In the genomic region with DNA sequence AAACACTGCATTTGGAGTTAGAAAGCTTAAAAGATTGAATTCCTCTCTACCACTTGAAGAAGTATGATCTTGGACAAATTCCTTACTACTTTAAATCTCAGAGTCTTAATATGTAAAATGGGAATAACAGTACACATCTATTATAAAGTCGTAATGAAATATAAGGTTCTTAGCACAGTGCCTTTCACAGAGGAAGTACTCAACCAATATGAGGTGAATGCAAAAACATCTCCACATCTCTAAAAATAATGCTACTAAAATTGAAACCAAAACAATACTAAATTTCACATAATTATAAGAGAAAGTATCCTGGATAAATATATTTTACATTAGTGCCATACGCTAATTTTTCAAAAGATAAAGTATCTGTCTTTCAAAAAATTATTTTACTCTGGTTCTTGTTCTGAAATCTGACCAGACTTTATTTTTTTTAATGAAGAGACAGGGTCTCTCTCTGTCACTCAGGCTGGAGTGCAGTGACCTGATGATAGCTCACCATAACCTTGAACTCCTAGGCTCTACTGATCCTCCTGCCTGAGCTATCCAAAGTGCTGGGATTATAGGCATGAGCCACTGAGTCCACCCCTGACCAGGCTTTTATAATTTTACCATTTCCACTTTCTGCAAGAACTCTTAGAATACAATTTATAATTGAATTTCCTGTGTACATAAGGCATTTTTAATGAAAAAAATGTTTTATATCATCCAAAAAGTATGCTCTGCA, we compare ENCODE assay signal across 29 cellular contexts. TPM values are rescaled to one million over a fixed set of nuclear protein-coding genes. Genes with fewer than 3 reads are reported as not detected.
DNase-seq lines count a peak whose midpoint lies in the region; ATAC-seq, FAIRE-seq and TF ChIP-seq lines count a peak whose summit lies in the region.
"Had no signal": no experiment of that assay in that cellular context is flagged by ENCODE, and none has a peak within 500 bp of the region (broad histone marks: within the 10 kb centered on the region; RNA-seq: fewer than 3 reads in every experiment).

No MANE protein-coding gene starts in this region.

- H3K27me3 Mint-ChIP-seq in natural killer cell (ENCODE audit: low read depth in 2 of 2): peaks cover 7 to 24% of the 10 kb centered on the region in 2 donors
- peaks cover 3 to 13% of the 10 kb centered on the region in 2 donors for H3K27me3 Mint-ChIP-seq in natural killer cell treated with Interleukin-12 subunit alpha and Interleukin-12 subunit beta and Interleukin-15 and Interleukin-18, amount 100 ng/mL, for 72 hours
- H3K27me3 Mint-ChIP-seq: CD4-positive, alpha-beta memory T cell had no signal

- H3K4me2 ChIP-seq in GM12878 (ENCODE audit: control insufficient read depth, insufficient read depth): 0 out of 2 replicates have a peak overlapping the region, but pooled peaks have one; percentile 7
- H3K4me2 ChIP-seq: A549 had no signal

- H3K27me3 ChIP-seq in GM12878 (replicated peaks in 1 of 2; ENCODE audit: control insufficient read depth in 2 of 2, insufficient read depth in 2 of 2, low read length in 1 of 2): no peaks in the 10 kb centered on the region
- H3K27me3 ChIP-seq: MG63 had no signal

- no peak overlapping the region for H3K27ac ChIP-seq in GM12878 (ENCODE audit: control insufficient read depth, insufficient read depth)
- H3K27ac ChIP-seq: A549 had no signal

- no peak for TF ChIP-seq POLR2A in GM12878 (IDR thresholded peaks at IDR 0.05; ENCODE audit: low read depth, low read length)

- H3K27ac Mint-ChIP-seq in natural killer cell: peak overlapping the region; percentile 3 to 69
- peak overlapping the region in 1 of 2 donors; percentile 27 for H3K27ac Mint-ChIP-seq in natural killer cell treated with Interleukin-12 subunit alpha and Interleukin-12 subunit beta and Interleukin-15 and Interleukin-18, amount 100 ng/mL, for 72 hours
- H3K27ac Mint-ChIP-seq: T-helper 17 cell had no signal

- DNase-seq in natural killer cell: no peak
- no peak for DNase-seq in natural killer cell treated with Interleukin-12 subunit alpha and Interleukin-12 subunit beta and Interleukin-15 and Interleukin-18, amount 100 ng/mL, for 72 hours (ENCODE audit: low spot score)
- no peak for DNase-seq in GM12878 (ENCODE audit: low read depth, low spot score)
- DNase-seq in NCI-H1436 (lab: John Stamatoyannopoulos, UW): no peak
- DNase-seq: AML-193; C1 segment of cervical spinal cord; CD4-positive, alpha-beta memory T cell; DMS 273 treated with DMSO at 0.1 percent for 48 hours; DMS79; EL; GDM1; KG1; MG63; NCI-H1694; NCI-H2029 treated with DMSO at 0.1 percent for 48 hours; NCI-H446 treated with DMSO at 0.1 percent for 48 hours; NCI-H526; RPMI8226; SHP77 treated with DMSO at 0.1 percent for 48 hours; SW 1271; T-helper 17 cell had no signal

- CTCF ChIA-PET in GM12878 (lab: Yijun Ruan, JAX): no interaction called here

- ATAC-seq in natural killer cell (peak in 2 of 3 donors; percentile 40 to 54), GM21723 (IDR thresholded peaks at IDR 0.05; ENCODE audit: unreplicated experiment) (peak; percentile 72), GM12878 (no peak), HG03439 (IDR thresholded peaks at IDR 0.05; ENCODE audit: unreplicated experiment) (no peak), HG03342 (IDR thresholded peaks at IDR 0.05; ENCODE audit: unreplicated experiment) (no peak)
- no peak for ATAC-seq in natural killer cell treated with Interleukin-12 subunit alpha and Interleukin-12 subunit beta and Interleukin-15 and Interleukin-18, amount 100 ng/mL, for 72 hours
- ATAC-seq: A549, HCT116, T-helper 17 cell had no signal

- no peak overlapping the region for H3K9ac ChIP-seq in GM12878 (ENCODE audit: control insufficient read depth, insufficient read depth, low read length)

- peak overlapping the region; percentile 12; the same call in 1 of the 2 replicates for H2AFZ ChIP-seq in GM12878 (ENCODE audit: control insufficient read depth, low read depth, low read length)

- H3K36me3 Mint-ChIP-seq in natural killer cell: no peaks in the 10 kb centered on the region
- H3K36me3 Mint-ChIP-seq in natural killer cell treated with Interleukin-12 subunit alpha and Interleukin-12 subunit beta and Interleukin-15 and Interleukin-18, amount 100 ng/mL, for 72 hours: no peaks in the 10 kb centered on the region
- H3K36me3 Mint-ChIP-seq: CD4-positive, alpha-beta memory T cell had no signal

- TF ChIP-seq CTCF in natural killer cell (IDR thresholded peaks at IDR 0.05) (no peak), GM12878 (IDR thresholded peaks at IDR 0.05 in 2 of 3, conservative IDR thresholded peaks at IDR 0.05 in 1 of 3; ENCODE audit: control insufficient read depth in 2 of 3, extremely low read depth in 1 of 3, insufficient read depth in 1 of 3, low read depth in 3 of 3, low read length in 3 of 3) (no peak)

- H3K4me1 Mint-ChIP-seq in natural killer cell: peaks cover 7 to 11% of the 10 kb centered on the region in 2 donors
- peaks cover 4 to 6% of the 10 kb centered on the region in 2 donors for H3K4me1 Mint-ChIP-seq in natural killer cell treated with Interleukin-12 subunit alpha and Interleukin-12 subunit beta and Interleukin-15 and Interleukin-18, amount 100 ng/mL, for 72 hours (ENCODE audit: low read depth in 2 of 2)

- H3K4me1 ChIP-seq in GM12878 (ENCODE audit: control insufficient read depth, insufficient read depth, low read length): peaks cover 6% of the 10 kb centered on the region; the same call in 1 of the 2 replicates

- no peak for FAIRE-seq in GM12878 (lab: Jason Lieb, UNC)
- FAIRE-seq: A549, GM12891, H1, HTR-8/SVneo had no signal

- no peaks in the 10 kb centered on the region for H3K9me3 Mint-ChIP-seq in natural killer cell
- no peaks in the 10 kb centered on the region for H3K9me3 Mint-ChIP-seq in natural killer cell treated with Interleukin-12 subunit alpha and Interleukin-12 subunit beta and Interleukin-15 and Interleukin-18, amount 100 ng/mL, for 72 hours

- in situ Hi-C loops in GM12878 (cut with MboI): no loop called here

- H3K36me3 ChIP-seq in GM12878 (ENCODE audit: control insufficient read depth in 2 of 2, insufficient read depth in 2 of 2, low read length in 1 of 2): no peaks in the 10 kb centered on the region
- H3K36me3 ChIP-seq: MG63 had no signal

- intact Hi-C loops in natural killer cell (cut with micrococcal nuclease): no loop called here
- intact Hi-C loops in GM12878 (cut with micrococcal nuclease; ENCODE audit: unreplicated experiment): no loop called here

- WGBS in GM12878 (ENCODE audit: insufficient coverage, insufficient replicate concordance, low lambda C conversion rate, missing lambda C conversion rate): 31% methylated on average over 2 of the region's 2 CpGs

- POLR2A ChIA-PET in GM12878 (lab: Charles Lee): no interaction called here

- RAD21 ChIA-PET in GM12878 (lab: Charles Lee; ENCODE audit: unreplicated experiment): interaction anchor here (0.5 kb wide), 1 partner anchor 705 kb away, joined by 4 read pairs; no protein-coding TSS in a partner anchor

- no peak overlapping the region for H3K4me3 ChIP-seq in GM12878
- H3K4me3 ChIP-seq: A549, MG63 had no signal

- H3K79me2 ChIP-seq in GM12878 (ENCODE audit: control insufficient read depth, insufficient read depth, low read length): no peaks in the 10 kb centered on the region

- no TSS peak for BruUV-seq in GM12878 (replicated peaks; lab: Mats Ljungman, UMichigan)

- H3K4me3 Mint-ChIP-seq in natural killer cell: no peak overlapping the region
- no peak overlapping the region for H3K4me3 Mint-ChIP-seq in natural killer cell treated with Interleukin-12 subunit alpha and Interleukin-12 subunit beta and Interleukin-15 and Interleukin-18, amount 100 ng/mL, for 72 hours
- H3K4me3 Mint-ChIP-seq: CD4-positive, alpha-beta memory T cell; T-helper 17 cell had no signal

- TF ChIP-seq RAD21 in GM12878 (IDR thresholded peaks at IDR 0.05; ENCODE audit: insufficient read depth, low read depth, low read length): no peak

- SMC1A ChIA-PET in GM12878 (lab: Charles Lee; ENCODE audit: uncharacterized antibody, unreplicated experiment): no interaction called here

- no peak for TF ChIP-seq EP300 in GM12878 (IDR thresholded peaks at IDR 0.05; ENCODE audit: borderline replicate concordance in 1 of 2, control insufficient read depth in 1 of 2, low read depth in 2 of 2, low read length in 2 of 2)

- H3K9me3 ChIP-seq in GM12878 (replicated peaks; ENCODE audit: control insufficient read depth, insufficient read depth, low read length): no peaks in the 10 kb centered on the region
- H3K9me3 ChIP-seq: A549 had no signal

- no peaks in the 10 kb centered on the region for H4K20me1 ChIP-seq in GM12878 (ENCODE audit: control insufficient read depth, insufficient read depth)

TF ChIP-seq in GM12878, 131 proteins besides CTCF, POLR2A, EP300 and RAD21 (continues in another document):
- no peak for TF ChIP-seq MTA2 (IDR thresholded peaks at IDR 0.05; ENCODE audit: low read depth)
- TF ChIP-seq EGR1 (IDR thresholded peaks at IDR 0.05; ENCODE audit: borderline replicate concordance in 1 of 2, low read depth in 2 of 2, low read length in 2 of 2): no peak
- TF ChIP-seq GATAD2B (conservative IDR thresholded peaks at IDR 0.05; ENCODE audit: low read depth): no peak
- TF ChIP-seq SMAD1 (IDR thresholded peaks at IDR 0.05; ENCODE audit: low read depth, partially characterized antibody): no peak
- no peak for TF ChIP-seq ZNF274 (IDR thresholded peaks at IDR 0.05; ENCODE audit: insufficient read depth, insufficient read length)
- TF ChIP-seq SMARCA5 (IDR thresholded peaks at IDR 0.05): no peak
- TF ChIP-seq ZSCAN29 (IDR thresholded peaks at IDR 0.05): no peak

RNA-seq across cellular contexts. Expression of gene FNIP1, which starts 21.3 kb away (rescaled TPM):
- total RNA-seq in natural killer cell: 10 to 100 TPM; 49.6 to 54.6 (median 50.8) TPM
- 10 to 100 TPM; 27.5 to 27.7 TPM for total RNA-seq in natural killer cell treated with Interleukin-12 subunit alpha and Interleukin-12 subunit beta and Interleukin-15 and Interleukin-18, amount 100 ng/mL, for 72 hours
- 139 and 147 TPM in 2 replicates for total RNA-seq in GM12878 (2013; cell fraction: nucleolus; rRNA removed)
- 16.1 and 19.5 TPM in 2 replicates for total RNA-seq in GM12878 (2014; rRNA removed)
- 16.8 and 17.4 TPM in 2 replicates for total RNA-seq in GM12878 (2014; rRNA removed; fragmentation: Illumina TruSeq; extraction: Trizol)
- 17.0 and 18.0 TPM in 2 replicates for total RNA-seq in GM12878 (2021)
- 7.4 TPM for polyA plus RNA-seq in GM12878 (2011; ENCODE audit: low read depth)
- 13.8 and 19.5 TPM in 2 replicates for polyA plus RNA-seq in GM12878 (2011; rRNA removed)
- polyA plus RNA-seq in GM12878 (2011; cell fraction: cytosol; rRNA removed): 6.4 and 7.3 TPM in 2 replicates
- polyA plus RNA-seq in GM12878 (2011; cell fraction: nucleus; rRNA removed): 11.1 and 12.0 TPM in 2 replicates
- 11.7 and 12.4 TPM in 2 replicates for polyA plus RNA-seq in GM12878 (2012)
- polyA plus RNA-seq in GM12878 (2014; fragmentation: Illumina TruSeq; extraction: Trizol): 9.9 and 12.6 TPM in 2 replicates
- 1 to 10 TPM; 4.3 to 7.0 TPM for polyA plus RNA-seq in GM12878 (2014; fragmentation: Nextera tagmentation; extraction: Ambion mirVana)
- 7.4 and 8.1 TPM in 2 replicates for polyA plus RNA-seq in GM12878 (2014; rRNA removed)
- 10 to 100 TPM; 14.1 to 16.3 TPM for polyA plus RNA-seq in GM12878 (2016; fragmentation: Nextera tagmentation; extraction: Ambion mirVana)
- 27.7 and 28.5 TPM in 2 replicates for polyA minus RNA-seq in GM12878 (2011; rRNA and poly(A)+ RNA removed)
- polyA minus RNA-seq in GM12878 (2011; cell fraction: cytosol; rRNA and poly(A)+ RNA removed): 10.4 TPM in 2 replicates
- 31.2 and 44.2 TPM in 2 replicates for polyA minus RNA-seq in GM12878 (2011; cell fraction: nucleus; rRNA and poly(A)+ RNA removed)

Comparison
In these comparisons a context has a peak if more than half of its experiments do, and no peak if none do; other contexts are left out.
1. ATAC-seq: peak in natural killer cell (2 of 3) and GM21723 (single experiment); none in natural killer cell treated with Interleukin-12 subunit alpha and Interleukin-12 subunit beta and Interleukin-15 and Interleukin-18, amount 100 ng/mL, for 72 hours (0 of 2), GM12878 (single experiment), HG03439 (single experiment) and HG03342 (single experiment).